ENCODE assay signal across 8 cellular contexts in the genomic region with DNA sequence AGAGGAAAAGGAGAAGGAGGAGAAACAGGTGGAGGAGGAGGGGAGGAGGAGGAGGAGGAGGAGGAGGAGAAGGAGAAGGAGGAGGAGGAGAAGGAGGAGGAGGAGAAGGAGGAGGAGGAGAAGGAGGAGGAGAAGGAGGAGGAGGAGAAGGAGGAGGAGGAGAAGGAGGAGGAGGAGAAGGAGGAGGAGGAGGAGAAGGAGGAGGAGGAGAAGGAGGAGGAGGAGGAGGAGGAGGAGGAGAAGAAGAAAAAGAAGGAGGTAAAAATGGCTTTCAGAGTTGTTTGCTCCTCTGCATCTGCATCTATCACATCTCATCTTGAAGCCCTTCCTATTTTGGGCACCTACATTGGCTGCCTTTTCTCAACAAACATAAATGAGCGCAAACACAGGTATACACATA. TPM values are rescaled to one million over a fixed set of nuclear protein-coding genes. Genes with fewer than 3 reads are reported as not detected.
DNase-seq lines count a peak whose midpoint lies in the region; ATAC-seq, FAIRE-seq and TF ChIP-seq lines count a peak whose summit lies in the region.
"Not testable (repeated sequence)": the region's sequence is repeated elsewhere in the genome, so short reads cannot be mapped to it uniquely, and the experiment has no call there.
"Had no signal": no experiment of that assay in that cellular context is flagged by ENCODE, and none has a peak within 500 bp of the region (broad histone marks: within the 10 kb centered on the region; RNA-seq: fewer than 3 reads in every experiment).

No MANE protein-coding gene starts in this region.

- H3K4me3 ChIP-seq in HEK293 (ENCODE audit: low read depth, low read length); RWPE2 (ENCODE audit: severe bottlenecking); astrocyte (ENCODE audit: insufficient read depth, low read depth, low read length); mammary epithelial cell (replicated peaks in 1 of 3; ENCODE audit: insufficient read depth in 1 of 3, low read depth in 2 of 3, low read length in 3 of 3); neutrophil (ENCODE audit: low read depth in 1 of 2, low read length in 1 of 2): not testable (repeated sequence)

- not testable (repeated sequence) for H3K9me3 ChIP-seq in HEK293 (ENCODE audit: control insufficient read depth, insufficient read depth, low read depth, low read length); RWPE2 (ENCODE audit: severe bottlenecking); astrocyte (ENCODE audit: insufficient read depth, low read depth, low read length); mammary epithelial cell (replicated peaks; ENCODE audit: insufficient read depth, low read length); neutrophil

- H3K79me2 ChIP-seq in astrocyte (ENCODE audit: insufficient read depth, low read length); mammary epithelial cell (ENCODE audit: insufficient read depth, low read length): not testable (repeated sequence)

- 100% methylated on average over 1 of the region's 1 CpG for WGBS in mammary epithelial cell (ENCODE audit: low coverage, missing lambda C conversion rate)

- in situ Hi-C loops in mammary epithelial cell (cut with MboI; ENCODE audit: low sequenced_read_pairs in 2 of 2): not testable (repeated sequence)

- H3K9ac ChIP-seq in astrocyte (ENCODE audit: low read length); mammary epithelial cell (ENCODE audit: insufficient read depth, low read length): not testable (repeated sequence)

- H3K27ac Mint-ChIP-seq in astrocyte (ENCODE audit: unreplicated experiment): not testable (repeated sequence)

- BruUV-seq in mammary epithelial cell (replicated peaks; lab: Mats Ljungman, UMichigan): not testable (repeated sequence)

- not testable (repeated sequence) for H2AFZ ChIP-seq in astrocyte (ENCODE audit: low read depth, low read length)
- H2AFZ ChIP-seq in mammary epithelial cell (ENCODE audit: low read depth, low read length): peak overlapping the region; percentile 31

- dilution Hi-C loops in mammary epithelial cell (cut with HindIII; ENCODE audit: low sequenced_read_pairs): not testable (repeated sequence)

- FAIRE-seq in astrocyte (lab: Jason Lieb, UNC): not testable (repeated sequence)

- peaks cover 11% of the 10 kb centered on the region for H4K20me1 ChIP-seq in astrocyte (ENCODE audit: insufficient read depth, low read length)
- H4K20me1 ChIP-seq in mammary epithelial cell (ENCODE audit: insufficient read depth, low read length): not testable (repeated sequence)

- POLR2A ChIA-PET in HEK293 (lab: Yijun Ruan, JAX): interaction anchor here (0.7 kb wide), 1 partner anchor 18 kb away, joined by 3 read pairs; no protein-coding TSS in a partner anchor

- DNase-seq in RWPE2 (ENCODE audit: low spot score); astrocyte (ENCODE audit: low read depth); mammary epithelial cell: not testable (repeated sequence)

- H3K27me3 Mint-ChIP-seq in astrocyte (ENCODE audit: low read depth, unreplicated experiment): not testable (repeated sequence)

- H3K27ac ChIP-seq in HEK293 (ENCODE audit: extremely low read depth, low read depth, low read length); astrocyte (ENCODE audit: low read depth, low read length): not testable (repeated sequence)
- H3K27ac ChIP-seq in RWPE2 (ENCODE audit: poor library complexity, severe bottlenecking): peak overlapping the region; percentile 50
- H3K27ac ChIP-seq in mammary epithelial cell (ENCODE audit: insufficient read depth, low read depth, low read length): peak overlapping the region; percentile 26
- peak overlapping the region; percentile 85 for H3K27ac ChIP-seq in neutrophil

- H3K36me3 Mint-ChIP-seq in astrocyte (ENCODE audit: low read depth, unreplicated experiment): not testable (repeated sequence)

- ATAC-seq in RWPE2 (ENCODE audit: low read depth): not testable (repeated sequence)

- not testable (repeated sequence) for TF ChIP-seq CTCF in HEK293 (tag by site-specific recombination; IDR thresholded peaks at IDR 0.05); RWPE2 (IDR thresholded peaks at IDR 0.05; ENCODE audit: poor library complexity, severe bottlenecking); astrocyte (IDR thresholded peaks at IDR 0.05; ENCODE audit: insufficient read depth, low read depth, low read length); mammary epithelial cell (conservative IDR thresholded peaks at IDR 0.05 in 1 of 2, IDR thresholded peaks at IDR 0.05 in 1 of 2; ENCODE audit: extremely low read depth in 1 of 2, insufficient read depth in 1 of 2, low read depth in 1 of 2, low read length in 2 of 2); neutrophil (IDR thresholded peaks at IDR 0.05)

- not testable (repeated sequence) for H3K36me3 ChIP-seq in HEK293 (ENCODE audit: control insufficient read depth in 2 of 2, insufficient read depth in 1 of 2, low read length in 2 of 2); RWPE2 (ENCODE audit: low read depth); astrocyte (ENCODE audit: insufficient read depth, low read length); mammary epithelial cell (ENCODE audit: insufficient read depth, low read length)
- peaks cover 18% of the 10 kb centered on the region for H3K36me3 ChIP-seq in neutrophil

- CTCF ChIA-PET in HEK293 (lab: Yijun Ruan, JAX); mammary epithelial cell (lab: Charles Lee; ENCODE audit: low non-redundant PET): not testable (repeated sequence)

- H3K4me1 ChIP-seq in HEK293 (ENCODE audit: control insufficient read depth, insufficient read depth, low read length): not testable (repeated sequence)
- H3K4me1 ChIP-seq in RWPE2 (ENCODE audit: insufficient read depth, poor library complexity, severe bottlenecking): peaks cover 21% of the 10 kb centered on the region
- H3K4me1 ChIP-seq in astrocyte (ENCODE audit: insufficient read depth, low read length): peaks cover 22% of the 10 kb centered on the region
- peaks cover 58% of the 10 kb centered on the region for H3K4me1 ChIP-seq in mammary epithelial cell (ENCODE audit: insufficient read depth, low read length)
- peaks cover 58 to 59% of the 10 kb centered on the region in 2 experiments for H3K4me1 ChIP-seq in neutrophil (ENCODE audit: control insufficient read depth in 1 of 2, insufficient read depth in 1 of 2, low read depth in 1 of 2, low read length in 1 of 2)

- not testable (repeated sequence) for H3K4me1 Mint-ChIP-seq in astrocyte (ENCODE audit: low read depth, unreplicated experiment)

- peak overlapping the region; percentile 14 for H3K4me3 Mint-ChIP-seq in astrocyte (ENCODE audit: unreplicated experiment)

- H3K4me2 ChIP-seq in astrocyte (ENCODE audit: low read length) (peak overlapping the region; percentile 61), mammary epithelial cell (ENCODE audit: insufficient read depth, low read depth, low read length) (peak overlapping the region; percentile 50)

- not testable (repeated sequence) for H3K27me3 ChIP-seq in RWPE2 (ENCODE audit: insufficient read depth, poor library complexity, severe bottlenecking); astrocyte (ENCODE audit: insufficient read depth, low read length); mammary epithelial cell (ENCODE audit: insufficient read depth, low read length); neutrophil

- not testable (repeated sequence) for H3K9me3 Mint-ChIP-seq in astrocyte (ENCODE audit: unreplicated experiment)

- intact Hi-C loops in mammary epithelial cell (cut with micrococcal nuclease): not testable (repeated sequence)

TF ChIP-seq in HEK293, 187 proteins besides CTCF, POLR2A, EP300 and RAD21:
- TF ChIP-seq EGR2 (tag by site-specific recombination; IDR thresholded peaks at IDR 0.05; ENCODE audit: low read depth) (peak; percentile 39; the same call in 1 of the 2 replicates), ZFHX2 (tag by site-specific recombination; conservative IDR thresholded peaks at IDR 0.05) (peak; percentile 19; the same call in 1 of the 2 replicates)
TF ChIP-seq in HEK293: peak in this region for 2; not testable (repeated sequence) for 185.

RNA-seq across cellular contexts. Expression of a gene that starts 6.5 kb away (rescaled TPM):
- total RNA-seq in astrocyte (19.1 and 19.3 TPM in 2 replicates), mammary epithelial cell (1 to 10 TPM; 3.1 to 6.5 TPM)
- 4.9 TPM for polyA plus RNA-seq in mammary epithelial cell
- polyA minus RNA-seq in mammary epithelial cell: not detected

RNA-seq across cellular contexts. Expression of a gene that starts 7.3 kb away (rescaled TPM):
- total RNA-seq in astrocyte (17.6 and 33.8 TPM in 2 replicates), mammary epithelial cell (under 1 TPM; 0.83 to 0.87 TPM)
- polyA plus RNA-seq in mammary epithelial cell: 2.2 TPM
- 0.21 TPM for polyA minus RNA-seq in mammary epithelial cell
- polyA plus RNA-seq: CD4-positive, alpha-beta memory T cell had no signal

RNA-seq across cellular contexts. Expression of a gene that starts 31.3 kb away (rescaled TPM):
- 24.4 and 25.3 TPM in 2 replicates for total RNA-seq in astrocyte
- total RNA-seq in mammary epithelial cell: 10 to 100 TPM; 29.2 to 30.8 TPM
- 50.0 TPM for polyA plus RNA-seq in mammary epithelial cell
- polyA minus RNA-seq in mammary epithelial cell: 68.7 TPM

RNA-seq across cellular contexts. Expression of a gene that starts 31.5 kb away (rescaled TPM):
- 82.5 and 82.8 TPM in 2 replicates for total RNA-seq in astrocyte
- 100 to 1,000 TPM in 1 of 2 donors, 10 to 100 TPM in 1; 67.5 to 111 TPM for total RNA-seq in mammary epithelial cell
- 145 TPM for polyA plus RNA-seq in mammary epithelial cell
- polyA minus RNA-seq in mammary epithelial cell: 95.5 TPM

RNA-seq across cellular contexts. Expression of a gene that starts 35.0 kb away (rescaled TPM):
- 0.73 and 0.84 TPM in 2 replicates for total RNA-seq in astrocyte
- total RNA-seq in mammary epithelial cell: 1 to 10 TPM in 1 of 2 donors, under 1 TPM in 1; 0.83 to 5.2 TPM
- 3.4 TPM for polyA plus RNA-seq in mammary epithelial cell
- polyA minus RNA-seq in mammary epithelial cell: not detected
- total RNA-seq: A172, H4 had no signal
- polyA plus RNA-seq: CD4-positive, alpha-beta memory T cell had no signal
